12 cellular contexts compared by ENCODE assay signal in the genomic region with DNA sequence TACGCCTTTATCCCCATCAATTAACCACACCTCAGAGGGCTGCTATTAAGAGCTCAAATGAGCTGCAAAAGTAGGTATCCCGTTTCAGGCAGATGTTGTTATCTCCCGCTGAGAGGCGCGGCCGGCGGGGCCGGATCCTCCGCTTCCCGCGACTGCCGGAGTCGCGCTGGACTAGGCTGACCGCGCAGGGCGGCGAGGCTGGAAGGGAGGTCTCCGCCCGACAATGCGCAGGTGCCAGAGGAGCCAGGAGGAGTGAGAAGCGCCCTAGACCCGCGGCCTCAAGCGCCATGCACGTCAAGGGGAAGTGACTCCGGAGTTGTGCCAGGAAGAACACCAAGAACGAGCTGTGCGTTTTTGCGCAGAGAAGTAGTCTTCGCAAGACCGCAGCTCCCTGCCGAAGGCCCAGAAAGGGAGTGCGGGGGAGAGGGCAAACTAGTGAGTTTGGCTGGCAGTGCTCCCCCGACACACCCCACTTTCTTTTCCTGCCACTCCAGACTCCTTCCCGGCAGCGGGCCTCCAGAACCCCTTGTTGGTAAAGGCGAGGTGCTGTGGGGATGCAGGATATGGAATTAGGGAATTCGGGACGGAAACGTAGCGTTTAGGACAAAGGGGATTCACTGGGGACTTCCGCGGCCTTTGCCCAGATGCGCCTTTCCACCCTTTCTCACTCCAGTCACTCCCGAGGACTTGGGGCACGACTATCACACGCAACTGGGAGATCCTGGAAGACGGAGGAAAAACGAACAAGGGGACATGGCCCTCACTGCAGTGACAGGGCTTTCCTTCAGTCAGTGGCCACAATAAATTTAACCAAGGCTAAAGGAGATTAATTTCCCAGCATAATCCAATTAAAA. TPM values are rescaled to one million over a fixed set of nuclear protein-coding genes. Genes with fewer than 3 reads are reported as not detected.
DNase-seq lines count a peak whose midpoint lies in the region; ATAC-seq and TF ChIP-seq lines count a peak whose summit lies in the region.
"Had no signal": no experiment of that assay in that cellular context is flagged by ENCODE, and none has a peak within 500 bp of the region (broad histone marks: within the 10 kb centered on the region; RNA-seq: fewer than 3 reads in every experiment).

No MANE protein-coding gene starts in this region.

- H3K4me1 Mint-ChIP-seq in activated CD4-positive, alpha-beta T cell treated with anti-CD3 and anti-CD28 coated beads for 36 hours, result peaks cover 24% of the 10 kb centered on the region

- H3K4me3 Mint-ChIP-seq in activated CD4-positive, alpha-beta T cell treated with anti-CD3 and anti-CD28 coated beads for 36 hours, result no peak overlapping the region

- H3K36me3 ChIP-seq in adrenal gland (replicated peaks in 1 of 2) (no peaks in the 10 kb centered on the region), spleen (no peaks in the 10 kb centered on the region)
- H3K36me3 ChIP-seq: neutrophil had no signal

- intact Hi-C loops in activated CD4-positive, alpha-beta T cell treated with anti-CD3 and anti-CD28 coated beads for 36 hours (cut with DNase I, micrococcal nuclease), result loop anchor here (1.0 to 10.0 kb wide), 4 partner anchors 14 to 1042 kb away; partner anchors contain the start of genes KIAA0825 (in 1 of the 2) and SLF1 (in 1 of the 2)
- intact Hi-C loops in adrenal gland (cut with DNase I), result loop anchor here (10.0 kb wide), 1 partner anchor 168 kb away; no protein-coding TSS in a partner anchor
- intact Hi-C loops in spleen (cut with DNase I; ENCODE audit: low total_unique reads), result no loop called here

- DNase-seq in activated CD4-positive, alpha-beta T cell treated with anti-CD3 and anti-CD28 coated beads for 36 hours, result peak; percentile 26
- no peak for DNase-seq in activated CD4-positive, alpha-beta T cell treated with anti-CD3 and anti-CD28 coated beads, Interleukin-2, amount 50 U/mL, for 48 hours
- DNase-seq in adrenal gland, result peak in 2 of 7 donors; percentile 20 to 27
- DNase-seq in iPS-NIHi11 (ENCODE audit: low spot score), result peak; percentile 48
- peak; percentile 9 for DNase-seq in stimulated activated naive CD8-positive, alpha-beta T cell treated with anti-CD3 and anti-CD28 coated beads, Interleukin-15, Interleukin-2, amounts not matched to agents 100 U/mL and 50 U/mL, for 24 hours
- no peak for DNase-seq in spleen
- no peak for DNase-seq in DMS79 treated with DMSO at 0.1 percent for 48 hours (lab: John Stamatoyannopoulos, UW)
- DNase-seq: effector memory CD8-positive, alpha-beta T cell; KG1 had no signal

- ATAC-seq in activated CD4-positive, alpha-beta T cell treated with anti-CD3 and anti-CD28 coated beads for 36 hours, result no peak
- ATAC-seq in stimulated activated naive CD8-positive, alpha-beta T cell treated with anti-CD3 and anti-CD28 coated beads, Interleukin-15, Interleukin-2, amounts not matched to agents 100 U/mL and 50 U/mL, for 24 hours, result no peak
- ATAC-seq in GM21786 (IDR thresholded peaks at IDR 0.05; ENCODE audit: unreplicated experiment), result no peak
- ATAC-seq: A549; effector memory CD8-positive, alpha-beta T cell had no signal

- H3K27ac Mint-ChIP-seq in activated CD4-positive, alpha-beta T cell treated with anti-CD3 and anti-CD28 coated beads for 36 hours, result no peak overlapping the region
- H3K27ac Mint-ChIP-seq: effector memory CD8-positive, alpha-beta T cell had no signal

- CTCF ChIA-PET in activated CD4-positive, alpha-beta T cell treated with anti-CD3 and anti-CD28 coated beads for 36 hours (lab: Charles Lee), result interaction anchor here (0.6 kb wide), 1 partner anchor 133 kb away, joined by 4 read pairs; no protein-coding TSS in a partner anchor

- H3K27me3 ChIP-seq in adrenal gland, result no peaks in the 10 kb centered on the region
- peaks cover 0 to 100% (median 65%) of the 10 kb centered on the region in 7 donors for H3K27me3 ChIP-seq in spleen (replicated peaks in 1 of 7)

- peak overlapping the region in 4 of 5 donors; percentile 22 to 89 (median 60) for H3K27ac ChIP-seq in adrenal gland
- H3K27ac ChIP-seq in spleen, result no peak overlapping the region
- H3K27ac ChIP-seq: A549, neutrophil had no signal

- H3K4me1 ChIP-seq in adrenal gland (replicated peaks in 1 of 2), result peaks cover 0 to 19% of the 10 kb centered on the region in 2 donors
- peaks cover 4 to 39% (median 32%) of the 10 kb centered on the region in 6 donors for H3K4me1 ChIP-seq in spleen
- H3K4me1 ChIP-seq: A549 had no signal

- POLR2A ChIA-PET in activated CD4-positive, alpha-beta T cell treated with anti-CD3 and anti-CD28 coated beads for 36 hours (lab: Charles Lee), result no interaction called here

- H3K36me3 Mint-ChIP-seq in activated CD4-positive, alpha-beta T cell treated with anti-CD3 and anti-CD28 coated beads for 36 hours (ENCODE audit: low read depth), result no peaks in the 10 kb centered on the region

- TF ChIP-seq CTCF in adrenal gland (IDR thresholded peaks at IDR 0.05), result no peak
- no peak for TF ChIP-seq CTCF in spleen (IDR thresholded peaks at IDR 0.05 in 8 of 11, conservative IDR thresholded peaks at IDR 0.05 in 3 of 11)

- TF ChIP-seq POLR2A in adrenal gland (IDR thresholded peaks at IDR 0.05) (no peak), spleen (IDR thresholded peaks at IDR 0.05) (no peak)

- 43 to 70% (median 57%) methylated on average over 33 to 50 of the region's 50 CpGs for WGBS in adrenal gland, 4 donors
- 13 to 40% (median 14%) methylated on average over 39 to 50 of the region's 50 CpGs for WGBS in spleen, 5 donors

- H3K9me3 ChIP-seq in adrenal gland (replicated peaks in 1 of 3) (no peaks in the 10 kb centered on the region), spleen (peaks cover 0 to 10% (median 0%) of the 10 kb centered on the region in 8 donors)
- H3K9me3 ChIP-seq: A549, neutrophil had no signal

- H3K4me3 ChIP-seq in adrenal gland (peak overlapping the region in 2 of 4 donors; percentile 4 to 38), spleen (peak overlapping the region in 4 of 8 donors; percentile 4 to 38 (median 22))
- H3K4me3 ChIP-seq: A549 had no signal

- H3K9me3 Mint-ChIP-seq in activated CD4-positive, alpha-beta T cell treated with anti-CD3 and anti-CD28 coated beads for 36 hours (ENCODE audit: low read depth), result peaks cover 1% of the 10 kb centered on the region
- H3K9me3 Mint-ChIP-seq: effector memory CD8-positive, alpha-beta T cell had no signal

- H3K27me3 Mint-ChIP-seq in activated CD4-positive, alpha-beta T cell treated with anti-CD3 and anti-CD28 coated beads for 36 hours, result peaks cover 81% of the 10 kb centered on the region

RNA-seq across cellular contexts. Expression of gene NR2F1-AS1, which starts 8.0 kb away (rescaled TPM):
- not detected for total RNA-seq in activated CD4-positive, alpha-beta T cell treated with anti-CD3 and anti-CD28 coated beads for 36 hours
- 10 to 100 TPM; 13.2 to 42.0 (median 25.7) TPM for total RNA-seq in adrenal gland
- 100 to 1,000 TPM in 1 of 3 donors, 10 to 100 TPM in 2; 20.8 to 107 (median 62.1) TPM for polyA plus RNA-seq in adrenal gland
- 10 to 100 TPM in 4 of 7 donors, 1 to 10 TPM in 3; 5.9 to 21.6 (median 11.3) TPM for total RNA-seq in spleen
- 1 to 10 TPM; 6.2 to 8.6 (median 7.6) TPM for polyA plus RNA-seq in spleen

RNA-seq across cellular contexts. Expression of gene NR2F1, which starts 10.0 kb away (rescaled TPM):
- total RNA-seq in activated CD4-positive, alpha-beta T cell treated with anti-CD3 and anti-CD28 coated beads for 36 hours, result not detected
- total RNA-seq in adrenal gland, result 100 to 1,000 TPM in 3 of 8 donors, 10 to 100 TPM in 5; 50.1 to 195 (median 89.3) TPM
- 10 to 100 TPM; 22.4 to 64.4 (median 42.2) TPM for polyA plus RNA-seq in adrenal gland
- 10 to 100 TPM in 6 of 7 donors, 1 to 10 TPM in 1; 9.6 to 28.8 (median 13.6) TPM for total RNA-seq in spleen
- polyA plus RNA-seq in spleen, result 1 to 10 TPM; 2.0 to 4.4 (median 3.5) TPM

Comparison
In these comparisons a context has a peak if more than half of its experiments do, and no peak if none do; other contexts are left out.
1. DNase-seq: peak in activated CD4-positive, alpha-beta T cell treated with anti-CD3 and anti-CD28 coated beads for 36 hours (single experiment), iPS-NIHi11 (single experiment) and stimulated activated naive CD8-positive, alpha-beta T cell treated with anti-CD3 and anti-CD28 coated beads, Interleukin-15, Interleukin-2, amounts not matched to agents 100 U/mL and 50 U/mL, for 24 hours (single experiment); none in activated CD4-positive, alpha-beta T cell treated with anti-CD3 and anti-CD28 coated beads, Interleukin-2, amount 50 U/mL, for 48 hours (0 of 2), spleen (single experiment) and DMS79 treated with DMSO at 0.1 percent for 48 hours (single experiment).
2. H3K27ac ChIP-seq: peak in adrenal gland (4 of 5); none in spleen (0 of 8).
3. RNA of gene NR2F1-AS1, which starts 8.0 kb away (total RNA-seq): 13.2 to 42.0 TPM in adrenal gland and 5.9 to 21.6 TPM in spleen; not detected in activated CD4-positive, alpha-beta T cell treated with anti-CD3 and anti-CD28 coated beads for 36 hours; every median in the first group is over 4 times any median in the second.
4. RNA of gene NR2F1, which starts 10.0 kb away (total RNA-seq): 50.1 to 195 TPM in adrenal gland and 9.6 to 28.8 TPM in spleen; not detected in activated CD4-positive, alpha-beta T cell treated with anti-CD3 and anti-CD28 coated beads for 36 hours; every median in the first group is over 10 times any median in the second.